Comparison of ENCODE assay signal across 15 cellular contexts in the genomic region with DNA sequence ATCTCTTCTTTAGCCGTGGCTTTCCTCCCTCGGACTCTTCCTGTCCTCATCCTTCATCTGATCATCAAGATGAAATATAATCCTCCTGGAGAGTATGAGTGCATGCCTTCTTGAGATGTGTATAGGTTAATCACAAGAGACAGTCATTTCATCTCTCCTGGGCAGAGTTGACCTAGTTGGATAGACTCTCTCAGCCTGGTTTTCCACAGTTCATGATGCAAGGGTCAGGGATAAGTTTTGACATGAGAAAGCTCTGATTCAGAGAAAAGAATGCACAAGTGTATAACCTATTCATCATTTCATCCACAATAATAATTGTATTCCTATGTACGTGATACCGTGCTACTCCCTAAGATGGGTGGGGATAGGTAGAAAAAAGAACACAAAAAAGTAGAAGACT. TPM values are rescaled to one million over a fixed set of nuclear protein-coding genes. Genes with fewer than 3 reads are reported as not detected.
DNase-seq lines count a peak whose midpoint lies in the region; ATAC-seq and TF ChIP-seq lines count a peak whose summit lies in the region.
"Had no signal": no experiment of that assay in that cellular context is flagged by ENCODE, and none has a peak within 500 bp of the region (broad histone marks: within the 10 kb centered on the region; RNA-seq: fewer than 3 reads in every experiment).

No MANE protein-coding gene starts in this region.

- peaks cover 10% of the 10 kb centered on the region for H3K27me3 ChIP-seq in RWPE2 (ENCODE audit: insufficient read depth, poor library complexity, severe bottlenecking)
- H3K27me3 ChIP-seq: BLaER1 treated with 17β-estradiol and CSF1 and Interleukin-3, amounts not matched to agents 10 nM and 100 nM had no signal

- no peak overlapping the region for H3K4me3 Mint-ChIP-seq in stimulated activated effector memory CD8-positive, alpha-beta T cell treated with anti-CD3 and anti-CD28 coated beads, Interleukin-12 subunit alpha, Interleukin-12 subunit beta, amount 100 ng/mL, for 72 hours
- H3K4me3 Mint-ChIP-seq in natural killer cell: no peak overlapping the region
- H3K4me3 Mint-ChIP-seq: CD8-positive, alpha-beta T cell had no signal

- H3K36me3 Mint-ChIP-seq in stimulated activated effector memory CD8-positive, alpha-beta T cell treated with anti-CD3 and anti-CD28 coated beads, Interleukin-12 subunit alpha, Interleukin-12 subunit beta, amount 100 ng/mL, for 72 hours: no peaks in the 10 kb centered on the region
- no peaks in the 10 kb centered on the region for H3K36me3 Mint-ChIP-seq in natural killer cell
- H3K36me3 Mint-ChIP-seq: CD8-positive, alpha-beta T cell had no signal

- ATAC-seq in RWPE2 (ENCODE audit: low read depth) (peak; percentile 77), GM21526 (IDR thresholded peaks at IDR 0.05; ENCODE audit: low FRiP score, unreplicated experiment) (no peak), natural killer cell (no peak)
- peak; percentile 31 for ATAC-seq in stimulated activated effector memory CD8-positive, alpha-beta T cell treated with anti-CD3 and anti-CD28 coated beads, Interleukin-12 subunit alpha, Interleukin-12 subunit beta, amount 100 ng/mL, for 72 hours
- ATAC-seq: CD8-positive, alpha-beta T cell; GM12878 had no signal

- H3K27me3 Mint-ChIP-seq in natural killer cell (ENCODE audit: low read depth in 2 of 2): peaks cover 14 to 36% of the 10 kb centered on the region in 2 donors

- no peak overlapping the region for H3K4me3 ChIP-seq in RWPE2 (ENCODE audit: severe bottlenecking)
- H3K4me3 ChIP-seq: BLaER1 treated with 17β-estradiol and CSF1 and Interleukin-3, amounts not matched to agents 10 nM and 100 nM; GM12878; HAP-1 had no signal

- TF ChIP-seq CTCF in RWPE2 (IDR thresholded peaks at IDR 0.05; ENCODE audit: poor library complexity, severe bottlenecking) (no peak), natural killer cell (IDR thresholded peaks at IDR 0.05) (no peak)

- H3K4me1 ChIP-seq in RWPE2 (ENCODE audit: insufficient read depth, poor library complexity, severe bottlenecking): no peaks in the 10 kb centered on the region
- H3K4me1 ChIP-seq: BLaER1 treated with 17β-estradiol and CSF1 and Interleukin-3, amounts not matched to agents 10 nM and 100 nM had no signal

- intact Hi-C loops in natural killer cell (cut with micrococcal nuclease): no loop called here

- H3K27ac Mint-ChIP-seq in stimulated activated effector memory CD8-positive, alpha-beta T cell treated with anti-CD3 and anti-CD28 coated beads, Interleukin-12 subunit alpha, Interleukin-12 subunit beta, amount 100 ng/mL, for 72 hours: no peak overlapping the region
- H3K27ac Mint-ChIP-seq in natural killer cell: no peak overlapping the region
- H3K27ac Mint-ChIP-seq: CD8-positive, alpha-beta T cell had no signal

- H3K27ac ChIP-seq in RWPE2 (ENCODE audit: poor library complexity, severe bottlenecking) (no peak overlapping the region), epithelial cell of prostate (no peak overlapping the region)
- H3K27ac ChIP-seq: BLaER1 treated with 17β-estradiol and CSF1 and Interleukin-3, amounts not matched to agents 10 nM and 100 nM had no signal

- H3K9me3 Mint-ChIP-seq in stimulated activated effector memory CD8-positive, alpha-beta T cell treated with anti-CD3 and anti-CD28 coated beads, Interleukin-12 subunit alpha, Interleukin-12 subunit beta, amount 100 ng/mL, for 72 hours: no peaks in the 10 kb centered on the region
- no peaks in the 10 kb centered on the region for H3K9me3 Mint-ChIP-seq in natural killer cell
- H3K9me3 Mint-ChIP-seq: CD8-positive, alpha-beta T cell had no signal

- no peaks in the 10 kb centered on the region for H3K4me1 Mint-ChIP-seq in stimulated activated effector memory CD8-positive, alpha-beta T cell treated with anti-CD3 and anti-CD28 coated beads, Interleukin-12 subunit alpha, Interleukin-12 subunit beta, amount 100 ng/mL, for 72 hours
- no peaks in the 10 kb centered on the region for H3K4me1 Mint-ChIP-seq in natural killer cell

- no peaks in the 10 kb centered on the region for H3K36me3 ChIP-seq in RWPE2 (ENCODE audit: low read depth)
- H3K36me3 ChIP-seq: BLaER1 treated with 17β-estradiol and CSF1 and Interleukin-3, amounts not matched to agents 10 nM and 100 nM; HAP-1 had no signal

- H3K9me3 ChIP-seq in RWPE2 (ENCODE audit: severe bottlenecking): no peaks in the 10 kb centered on the region
- H3K9me3 ChIP-seq: HAP-1 had no signal

- peak; percentile 41 for DNase-seq in NCI-H82 (lab: John Stamatoyannopoulos, UW)
- DNase-seq in NCI-H82 treated with DMSO at 0.1 percent for 48 hours (lab: John Stamatoyannopoulos, UW; ENCODE audit: unreplicated experiment): no peak
- no peak for DNase-seq in RWPE2 (ENCODE audit: low spot score)
- DNase-seq in epithelial cell of prostate (ENCODE audit: low read depth, low spot score): peak; percentile 27
- no peak for DNase-seq in stimulated activated effector memory CD8-positive, alpha-beta T cell treated with anti-CD3 and anti-CD28 coated beads, Interleukin-12 subunit alpha, Interleukin-12 subunit beta, amount 100 ng/mL, for 72 hours (ENCODE audit: low spot score in 2 of 2)
- DNase-seq in inferior parietal cortex (ENCODE audit: extremely low spot score): no peak
- DNase-seq in natural killer cell: no peak
- DNase-seq: 8988T; Calu3; CD8-positive, alpha-beta T cell; DMS79 treated with DMSO at 0.1 percent for 48 hours had no signal

RNA-seq across cellular contexts. Expression of a gene that starts 33.2 kb away (rescaled TPM):
- total RNA-seq in natural killer cell: 10 to 100 TPM; 27.3 to 30.2 (median 29.5) TPM

Comparison
In these comparisons a context has a peak if more than half of its experiments do, and no peak if none do; other contexts are left out.
1. DNase-seq: peak in NCI-H82 (single experiment) and epithelial cell of prostate (single experiment); none in NCI-H82 treated with DMSO at 0.1 percent for 48 hours (single experiment), RWPE2 (single experiment), stimulated activated effector memory CD8-positive, alpha-beta T cell treated with anti-CD3 and anti-CD28 coated beads, Interleukin-12 subunit alpha, Interleukin-12 subunit beta, amount 100 ng/mL, for 72 hours (0 of 2), inferior parietal cortex (single experiment) and natural killer cell (single experiment).
2. ATAC-seq: peak in RWPE2 (single experiment) and stimulated activated effector memory CD8-positive, alpha-beta T cell treated with anti-CD3 and anti-CD28 coated beads, Interleukin-12 subunit alpha, Interleukin-12 subunit beta, amount 100 ng/mL, for 72 hours (single experiment); none in GM21526 (single experiment) and natural killer cell (0 of 3).